In genomic region chr2:54578668-54579045, GRCh38 we compare ENCODE assay signal across 14 cellular contexts.
DNase-seq lines count a peak whose midpoint lies in the region; ATAC-seq and TF ChIP-seq lines count a peak whose summit lies in the region.
"Had no signal": no experiment of that assay in that cellular context is flagged by ENCODE, and none has a peak within 500 bp of the region (broad histone marks: within the 10 kb centered on the region; RNA-seq: fewer than 3 reads in every experiment).

No MANE protein-coding gene starts in this region.

- H3K4me1 ChIP-seq in stomach (peaks cover 75 to 100% (median 92%) of the 10 kb centered on the region in 4 donors), tibial nerve (peaks cover 5 to 97% (median 83%) of the 10 kb centered on the region in 4 donors)

- H3K4me1 Mint-ChIP-seq in activated naive CD4-positive, alpha-beta T cell treated with anti-CD3 and anti-CD28 coated beads for 36 hours (ENCODE audit: low read depth), result peaks cover 94% of the 10 kb centered on the region
- H3K4me1 Mint-ChIP-seq in immature natural killer cell, result peaks cover 96 to 99% of the 10 kb centered on the region in 2 donors

- H3K9me3 ChIP-seq in stomach (no peaks in the 10 kb centered on the region), tibial nerve (no peaks in the 10 kb centered on the region)
- H3K9me3 ChIP-seq: gastrocnemius medialis, uterus had no signal

- ATAC-seq in HG03378 (IDR thresholded peaks at IDR 0.05; ENCODE audit: unreplicated experiment), result no peak
- ATAC-seq: gastrocnemius medialis had no signal

- H3K27me3 Mint-ChIP-seq in activated naive CD4-positive, alpha-beta T cell treated with anti-CD3 and anti-CD28 coated beads for 36 hours (ENCODE audit: low read depth), result no peaks in the 10 kb centered on the region
- peaks cover 3 to 12% (median 8%) of the 10 kb centered on the region in 3 donors for H3K27me3 Mint-ChIP-seq in immature natural killer cell (ENCODE audit: low read depth in 3 of 3)

- TF ChIP-seq EP300 in stomach (IDR thresholded peaks at IDR 0.05) (no peak), tibial nerve (IDR thresholded peaks at IDR 0.05) (no peak)

- H3K36me3 ChIP-seq in stomach (no peaks in the 10 kb centered on the region), tibial nerve (no peaks in the 10 kb centered on the region)
- H3K36me3 ChIP-seq: gastrocnemius medialis, uterus had no signal

- H3K4me3 ChIP-seq in stomach (no peak overlapping the region), tibial nerve (no peak overlapping the region)
- H3K4me3 ChIP-seq: gastrocnemius medialis, GM23248, PC-9, uterus had no signal

- TF ChIP-seq CTCF in VCaP (conservative IDR thresholded peaks at IDR 0.05) (no peak), stomach (IDR thresholded peaks at IDR 0.05) (no peak), tibial nerve (IDR thresholded peaks at IDR 0.05) (no peak)

- TF ChIP-seq POLR2A in stomach (IDR thresholded peaks at IDR 0.05), result no peak
- TF ChIP-seq POLR2A in tibial nerve (IDR thresholded peaks at IDR 0.05), result no peak

- DNase-seq in activated naive CD4-positive, alpha-beta T cell treated with anti-CD3 and anti-CD28 coated beads for 36 hours, result no peak
- DNase-seq in activated naive CD4-positive, alpha-beta T cell treated with anti-CD3 and anti-CD28 coated beads, Interleukin-2, amount 50 U/mL, for 16 hours, result no peak
- DNase-seq in immature natural killer cell, result no peak
- no peak for DNase-seq in stomach
- DNase-seq in tibial nerve (ENCODE audit: low spot score in 2 of 2), result no peak
- DNase-seq in NCI-H510A treated with DMSO at 0.1 percent for 48 hours (lab: John Stamatoyannopoulos, UW), result no peak
- DNase-seq: amygdala, gastrocnemius medialis, GM23248, kidney glomerular epithelial cell, PC-9, uterus had no signal

- H3K27ac Mint-ChIP-seq in activated naive CD4-positive, alpha-beta T cell treated with anti-CD3 and anti-CD28 coated beads for 36 hours, result peak overlapping the region; percentile 50
- H3K27ac Mint-ChIP-seq in immature natural killer cell, result peak overlapping the region; percentile 85 to 99 (median 97)

- intact Hi-C loops in activated naive CD4-positive, alpha-beta T cell treated with anti-CD3 and anti-CD28 coated beads for 36 hours (cut with micrococcal nuclease), result no loop called here
- intact Hi-C loops in stomach (cut with DNase I; ENCODE audit: low total_unique reads), result no loop called here

- CTCF ChIA-PET in activated naive CD4-positive, alpha-beta T cell treated with anti-CD3 and anti-CD28 coated beads for 36 hours (lab: Charles Lee), result interaction anchor here (1.5 to 2.8 kb wide), 3 partner anchors 11 to 27 kb away, joined by 3 to 11 read pairs (median 6); no protein-coding TSS in a partner anchor

- peaks cover 11% of the 10 kb centered on the region for H3K36me3 Mint-ChIP-seq in activated naive CD4-positive, alpha-beta T cell treated with anti-CD3 and anti-CD28 coated beads for 36 hours (ENCODE audit: low read depth)
- H3K36me3 Mint-ChIP-seq in immature natural killer cell, result no peaks in the 10 kb centered on the region

- H3K4me3 Mint-ChIP-seq in activated naive CD4-positive, alpha-beta T cell treated with anti-CD3 and anti-CD28 coated beads for 36 hours, result no peak overlapping the region
- H3K4me3 Mint-ChIP-seq in immature natural killer cell, result no peak overlapping the region

- peaks cover 2% of the 10 kb centered on the region for H3K9me3 Mint-ChIP-seq in activated naive CD4-positive, alpha-beta T cell treated with anti-CD3 and anti-CD28 coated beads for 36 hours
- H3K9me3 Mint-ChIP-seq in immature natural killer cell, result no peaks in the 10 kb centered on the region

- peak overlapping the region; percentile 84 for H3K27ac ChIP-seq in VCaP
- peak overlapping the region; percentile 23 to 94 (median 83) for H3K27ac ChIP-seq in stomach
- peak overlapping the region in 2 of 4 donors; percentile 8 to 59 for H3K27ac ChIP-seq in tibial nerve
- H3K27ac ChIP-seq: GM23248 had no signal

- H3K27me3 ChIP-seq in stomach (no peaks in the 10 kb centered on the region), tibial nerve (no peaks in the 10 kb centered on the region)
- H3K27me3 ChIP-seq: gastrocnemius medialis, uterus had no signal
